16 cellular contexts compared by ENCODE assay signal in the genomic region with DNA sequence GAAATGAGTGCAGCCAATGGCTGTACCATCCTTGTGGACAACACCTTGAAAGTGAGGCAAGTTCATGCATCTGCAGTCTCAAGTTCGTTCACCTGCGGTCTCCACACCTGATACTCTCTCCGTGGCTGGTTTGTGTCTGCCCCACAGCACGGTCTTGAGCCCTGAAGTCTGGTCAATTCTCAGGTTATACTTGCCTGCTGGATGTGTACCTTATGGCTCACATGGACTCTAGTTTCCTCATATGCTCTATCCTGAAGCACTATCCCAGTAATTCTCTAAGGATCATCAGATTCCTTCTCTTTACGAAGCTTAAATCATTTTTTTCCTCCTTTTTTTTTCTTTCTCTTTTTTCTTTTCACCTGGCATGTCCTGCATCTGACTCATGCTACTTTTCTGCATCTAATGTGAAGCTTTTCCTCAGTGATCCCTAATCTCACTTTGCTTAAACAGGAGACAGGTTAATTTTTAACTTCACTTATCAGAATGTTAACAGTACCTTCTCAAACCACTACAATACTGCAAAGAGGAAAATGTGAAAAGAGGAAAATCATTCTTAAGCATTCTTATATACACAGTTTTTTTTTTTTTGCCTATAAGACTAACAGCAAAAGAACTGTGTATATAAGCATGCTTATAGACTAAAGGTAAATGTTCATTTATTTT.
"Had no signal": no experiment of that assay in that cellular context is flagged by ENCODE, and none has a peak within 500 bp of the region (broad histone marks: within the 10 kb centered on the region; RNA-seq: fewer than 3 reads in every experiment).

No MANE protein-coding gene starts in this region.

- H3K27me3 ChIP-seq: ascending aorta, right atrium auricular region had no signal

- H3K4me3 ChIP-seq: ascending aorta, lung, right atrium auricular region, thoracic aorta had no signal

- ATAC-seq: esophagus mucosa, SK-N-SH treated with all-trans-retinoic acid at 6 μM for 48 hours had no signal

- H3K27ac ChIP-seq: ascending aorta, right atrium auricular region, thoracic aorta had no signal

- H3K36me3 ChIP-seq: ascending aorta, right atrium auricular region, thoracic aorta had no signal

- H3K9me3 ChIP-seq: ascending aorta, thoracic aorta had no signal

- H3K4me1 ChIP-seq: ascending aorta, right atrium auricular region had no signal

- H3K27me3 Mint-ChIP-seq: stimulated activated naive CD8-positive, alpha-beta T cell treated with anti-CD3 and anti-CD28 coated beads, Interleukin-15, Interleukin-2, amounts not matched to agents 100 ng/mL and 50 ng/mL, for 24 hours had no signal

- H3K27ac Mint-ChIP-seq: activated naive CD4-positive, alpha-beta T cell treated with anti-CD3 and anti-CD28 coated beads for 36 hours; activated T-helper 2 cell treated with anti-CD3 and anti-CD28 coated beads, Interferon-gamma antibody, Interleukin-2, Interleukin-4, amounts not matched to agents 10 μg/mL and 5 μg/mL and 100 μg/mL, durations not matched to agents 14 hours and 24 hours and 36 hours; stimulated activated naive CD8-positive, alpha-beta T cell treated with anti-CD3 and anti-CD28 coated beads, Interleukin-15, Interleukin-2, amounts not matched to agents 100 ng/mL and 50 ng/mL, for 24 hours had no signal

- DNase-seq: activated CD4-positive, alpha-beta T cell treated with anti-CD3 and anti-CD28 coated beads for 1 hour; activated CD4-positive, alpha-beta T cell treated with anti-CD3 and anti-CD28 coated beads, Interleukin-2, amount 50 U/mL, for 4 hours; activated naive CD4-positive, alpha-beta T cell treated with anti-CD3 and anti-CD28 coated beads for 36 hours; hippocampal formation; kidney glomerular epithelial cell; midbrain; T-helper 1 cell; T1000 had no signal

- H3K4me3 Mint-ChIP-seq: activated naive CD4-positive, alpha-beta T cell treated with anti-CD3 and anti-CD28 coated beads for 36 hours; stimulated activated naive CD8-positive, alpha-beta T cell treated with anti-CD3 and anti-CD28 coated beads, Interleukin-15, Interleukin-2, amounts not matched to agents 100 ng/mL and 50 ng/mL, for 24 hours had no signal
